1 cellular context compared by ENCODE assay signal in the genomic region with DNA sequence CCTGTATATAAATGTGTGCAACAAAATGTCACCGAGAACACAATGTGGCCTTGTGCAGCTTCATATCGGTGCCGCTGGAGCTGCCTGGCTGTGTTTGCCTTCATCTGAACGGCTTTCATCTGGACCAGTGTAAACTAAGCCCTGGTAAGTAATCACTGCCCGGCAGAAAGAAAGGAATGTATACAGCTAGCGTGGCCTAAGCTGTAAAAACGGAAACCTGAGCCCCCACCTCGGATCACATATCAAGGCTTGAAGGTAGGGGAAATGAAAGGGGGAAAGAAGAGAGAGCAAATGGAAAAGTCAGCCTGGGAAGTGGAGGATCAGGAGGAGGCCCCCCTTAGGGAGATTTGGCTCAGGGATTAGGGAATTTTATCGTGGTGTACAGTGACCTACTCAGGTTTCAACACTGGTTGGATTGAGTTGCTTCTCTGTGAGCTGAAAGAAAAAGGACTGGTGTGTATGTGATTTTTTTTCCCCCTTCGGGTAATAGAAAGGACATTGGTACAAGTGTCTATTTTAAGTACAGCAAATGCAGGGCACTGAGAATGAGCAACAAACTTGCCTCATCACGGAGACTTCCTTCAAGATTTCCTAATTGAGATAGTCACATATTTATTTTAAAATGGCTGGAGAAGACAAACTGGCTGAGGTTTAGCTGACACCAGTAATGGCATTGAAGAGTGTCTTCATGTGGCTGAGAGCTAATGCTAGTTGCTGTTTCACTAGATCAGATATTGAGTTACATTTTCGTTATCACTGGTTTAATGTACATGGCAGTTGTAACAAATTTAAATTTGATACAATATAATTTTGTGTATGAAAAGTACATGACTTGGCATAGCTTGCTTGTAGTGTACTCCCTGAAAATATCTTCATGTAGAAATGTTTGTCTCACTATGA.
A peak's percentile ranks its signal among the peaks of the same experiment; 100 is the strongest.
TF ChIP-seq lines count a peak whose summit lies in the region.

No MANE protein-coding gene starts in this region.

TF ChIP-seq in HepG2, 621 proteins besides CTCF, POLR2A, EP300 and RAD21 (continued from another document and continues in another):
- TF ChIP-seq, protein P1, sequence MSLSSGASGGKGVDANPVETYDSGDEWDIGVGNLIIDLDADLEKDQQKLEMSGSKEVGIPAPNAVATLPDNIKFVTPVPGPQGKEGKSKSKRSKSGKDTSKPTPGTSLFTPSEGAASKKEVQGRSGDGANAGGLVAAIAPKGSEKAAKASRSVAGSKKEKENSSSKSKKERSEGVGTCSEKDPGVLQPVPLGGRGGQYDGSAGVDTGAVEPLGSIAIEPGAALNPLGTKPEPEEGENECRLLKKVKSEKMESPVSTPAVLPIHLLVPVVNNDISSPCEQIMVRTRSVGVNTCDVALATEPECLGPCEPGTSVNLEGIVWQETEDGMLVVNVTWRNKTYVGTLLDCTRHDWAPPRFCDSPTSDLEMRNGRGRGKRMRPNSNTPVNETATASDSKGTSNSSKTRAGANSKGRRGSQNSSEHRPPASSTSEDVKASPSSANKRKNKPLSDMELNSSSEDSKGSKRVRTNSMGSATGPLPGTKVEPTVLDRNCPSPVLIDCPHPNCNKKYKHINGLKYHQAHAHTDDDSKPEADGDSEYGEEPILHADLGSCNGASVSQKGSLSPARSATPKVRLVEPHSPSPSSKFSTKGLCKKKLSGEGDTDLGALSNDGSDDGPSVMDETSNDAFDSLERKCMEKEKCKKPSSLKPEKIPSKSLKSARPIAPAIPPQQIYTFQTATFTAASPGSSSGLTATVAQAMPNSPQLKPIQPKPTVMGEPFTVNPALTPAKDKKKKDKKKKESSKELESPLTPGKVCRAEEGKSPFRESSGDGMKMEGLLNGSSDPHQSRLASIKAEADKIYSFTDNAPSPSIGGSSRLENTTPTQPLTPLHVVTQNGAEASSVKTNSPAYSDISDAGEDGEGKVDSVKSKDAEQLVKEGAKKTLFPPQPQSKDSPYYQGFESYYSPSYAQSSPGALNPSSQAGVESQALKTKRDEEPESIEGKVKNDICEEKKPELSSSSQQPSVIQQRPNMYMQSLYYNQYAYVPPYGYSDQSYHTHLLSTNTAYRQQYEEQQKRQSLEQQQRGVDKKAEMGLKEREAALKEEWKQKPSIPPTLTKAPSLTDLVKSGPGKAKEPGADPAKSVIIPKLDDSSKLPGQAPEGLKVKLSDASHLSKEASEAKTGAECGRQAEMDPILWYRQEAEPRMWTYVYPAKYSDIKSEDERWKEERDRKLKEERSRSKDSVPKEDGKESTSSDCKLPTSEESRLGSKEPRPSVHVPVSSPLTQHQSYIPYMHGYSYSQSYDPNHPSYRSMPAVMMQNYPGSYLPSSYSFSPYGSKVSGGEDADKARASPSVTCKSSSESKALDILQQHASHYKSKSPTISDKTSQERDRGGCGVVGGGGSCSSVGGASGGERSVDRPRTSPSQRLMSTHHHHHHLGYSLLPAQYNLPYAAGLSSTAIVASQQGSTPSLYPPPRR (CRISPR knock-in tag; IDR thresholded peaks at IDR 0.05; ENCODE audit: borderline replicate concordance): peak; percentile 85
- TF ChIP-seq, protein P2, sequence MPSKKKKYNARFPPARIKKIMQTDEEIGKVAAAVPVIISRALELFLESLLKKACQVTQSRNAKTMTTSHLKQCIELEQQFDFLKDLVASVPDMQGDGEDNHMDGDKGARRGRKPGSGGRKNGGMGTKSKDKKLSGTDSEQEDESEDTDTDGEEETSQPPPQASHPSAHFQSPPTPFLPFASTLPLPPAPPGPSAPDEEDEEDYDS (CRISPR knock-in tag; IDR thresholded peaks at IDR 0.05): peak; percentile 68
- TF ChIP-seq ZFX (CRISPR knock-in tag; IDR thresholded peaks at IDR 0.05; ENCODE audit: low read depth) (peak; percentile 69), NCOA1 (CRISPR knock-in tag; IDR thresholded peaks at IDR 0.05) (0 out of 2 replicates have a peak, but pooled peaks have one; percentile 16), RFXAP (CRISPR knock-in tag; IDR thresholded peaks at IDR 0.05; ENCODE audit: borderline replicate concordance) (no peak; the same call in 1 of the 2 replicates), KDM3A (CRISPR knock-in tag; IDR thresholded peaks at IDR 0.05; ENCODE audit: low read depth) (no peak), ZSCAN9 (CRISPR knock-in tag; IDR thresholded peaks at IDR 0.05; ENCODE audit: borderline replicate concordance) (peak; percentile 88; the same call in 1 of the 2 replicates), YEATS2 (CRISPR knock-in tag; IDR thresholded peaks at IDR 0.05; ENCODE audit: borderline replicate concordance) (peak; percentile 68; the same call in 1 of the 2 replicates), SIX1 (CRISPR knock-in tag; IDR thresholded peaks at IDR 0.05; ENCODE audit: borderline replicate concordance) (peak; percentile 99), SOX13 (IDR thresholded peaks at IDR 0.05) (peak; percentile 43; the same call in 1 of the 2 replicates), SOX13 (CRISPR knock-in tag; conservative IDR thresholded peaks at IDR 0.05 in 1 of 2, IDR thresholded peaks at IDR 0.05 in 1 of 2) (peak in 1 of 2 experiments; percentile 87; a peak in 2 of 4 replicates), ZZZ3 (CRISPR knock-in tag; IDR thresholded peaks at IDR 0.05; ENCODE audit: borderline replicate concordance) (no peak), ZNF543 (CRISPR knock-in tag; IDR thresholded peaks at IDR 0.05) (no peak), GABPA (IDR thresholded peaks at IDR 0.05; ENCODE audit: low read depth, low read length) (no peak), GABPA (CRISPR knock-in tag; IDR thresholded peaks at IDR 0.05; ENCODE audit: low read depth) (peak; percentile 31; the same call in 1 of the 2 replicates), ZNF570 (CRISPR knock-in tag; IDR thresholded peaks at IDR 0.05; ENCODE audit: borderline replicate concordance) (no peak), ZNF441 (CRISPR knock-in tag; IDR thresholded peaks at IDR 0.05; ENCODE audit: borderline replicate concordance) (no peak), CHD2 (IDR thresholded peaks at IDR 0.05; ENCODE audit: low read depth, low read length) (no peak), ZFAT (CRISPR knock-in tag; conservative IDR thresholded peaks at IDR 0.05) (no peak), SKI (IDR thresholded peaks at IDR 0.05; ENCODE audit: partially characterized antibody) (peak; percentile 16), ESRRA (CRISPR knock-in tag; IDR thresholded peaks at IDR 0.05; ENCODE audit: low read depth) (no peak), ZNF256 (CRISPR knock-in tag; conservative IDR thresholded peaks at IDR 0.05) (no peak), ZSCAN31 (CRISPR knock-in tag; IDR thresholded peaks at IDR 0.05; ENCODE audit: low read depth) (peak; percentile 59; the same call in 1 of the 2 replicates), TARDBP (CRISPR knock-in tag; IDR thresholded peaks at IDR 0.05) (peak; percentile 87), ZC3H13 (CRISPR knock-in tag; IDR thresholded peaks at IDR 0.05) (no peak), RARA (CRISPR knock-in tag; IDR thresholded peaks at IDR 0.05) (peak; percentile 72), ARHGAP35 (CRISPR knock-in tag; IDR thresholded peaks at IDR 0.05; ENCODE audit: borderline replicate concordance) (no peak), ZNF672 (CRISPR knock-in tag; IDR thresholded peaks at IDR 0.05) (no peak), ZSCAN30 (CRISPR knock-in tag; IDR thresholded peaks at IDR 0.05) (no peak), ZC3H4 (CRISPR knock-in tag; IDR thresholded peaks at IDR 0.05; ENCODE audit: borderline replicate concordance) (no peak), ZBTB38 (CRISPR knock-in tag; IDR thresholded peaks at IDR 0.05) (no peak), GATAD2A (CRISPR knock-in tag; IDR thresholded peaks at IDR 0.05) (peak; percentile 93), ATF7 (IDR thresholded peaks at IDR 0.05) (no peak), ATF7 (CRISPR knock-in tag; IDR thresholded peaks at IDR 0.05) (no peak)
- TF ChIP-seq, protein P3, sequence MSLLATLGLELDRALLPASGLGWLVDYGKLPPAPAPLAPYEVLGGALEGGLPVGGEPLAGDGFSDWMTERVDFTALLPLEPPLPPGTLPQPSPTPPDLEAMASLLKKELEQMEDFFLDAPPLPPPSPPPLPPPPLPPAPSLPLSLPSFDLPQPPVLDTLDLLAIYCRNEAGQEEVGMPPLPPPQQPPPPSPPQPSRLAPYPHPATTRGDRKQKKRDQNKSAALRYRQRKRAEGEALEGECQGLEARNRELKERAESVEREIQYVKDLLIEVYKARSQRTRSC (CRISPR knock-in tag; IDR thresholded peaks at IDR 0.05; ENCODE audit: low read depth): no peak
- TF ChIP-seq, protein P4, sequence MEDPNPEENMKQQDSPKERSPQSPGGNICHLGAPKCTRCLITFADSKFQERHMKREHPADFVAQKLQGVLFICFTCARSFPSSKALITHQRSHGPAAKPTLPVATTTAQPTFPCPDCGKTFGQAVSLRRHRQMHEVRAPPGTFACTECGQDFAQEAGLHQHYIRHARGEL (CRISPR knock-in tag; IDR thresholded peaks at IDR 0.05): no peak
- TF ChIP-seq, protein P5, sequence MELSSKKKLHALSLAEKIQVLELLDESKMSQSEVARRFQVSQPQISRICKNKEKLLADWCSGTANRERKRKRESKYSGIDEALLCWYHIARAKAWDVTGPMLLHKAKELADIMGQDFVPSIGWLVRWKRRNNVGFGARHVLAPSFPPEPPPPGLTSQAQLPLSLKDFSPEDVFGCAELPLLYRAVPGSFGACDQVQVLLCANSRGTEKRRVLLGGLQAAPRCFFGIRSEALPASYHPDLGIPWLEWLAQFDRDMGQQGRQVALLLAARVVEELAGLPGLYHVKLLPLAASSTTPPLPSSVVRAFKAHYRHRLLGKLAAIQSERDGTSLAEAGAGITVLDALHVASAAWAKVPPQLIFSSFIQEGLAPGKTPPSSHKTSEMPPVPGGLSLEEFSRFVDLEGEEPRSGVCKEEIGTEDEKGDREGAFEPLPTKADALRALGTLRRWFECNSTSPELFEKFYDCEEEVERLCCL (CRISPR knock-in tag; IDR thresholded peaks at IDR 0.05; ENCODE audit: borderline replicate concordance): no peak
- TF ChIP-seq, protein P6, sequence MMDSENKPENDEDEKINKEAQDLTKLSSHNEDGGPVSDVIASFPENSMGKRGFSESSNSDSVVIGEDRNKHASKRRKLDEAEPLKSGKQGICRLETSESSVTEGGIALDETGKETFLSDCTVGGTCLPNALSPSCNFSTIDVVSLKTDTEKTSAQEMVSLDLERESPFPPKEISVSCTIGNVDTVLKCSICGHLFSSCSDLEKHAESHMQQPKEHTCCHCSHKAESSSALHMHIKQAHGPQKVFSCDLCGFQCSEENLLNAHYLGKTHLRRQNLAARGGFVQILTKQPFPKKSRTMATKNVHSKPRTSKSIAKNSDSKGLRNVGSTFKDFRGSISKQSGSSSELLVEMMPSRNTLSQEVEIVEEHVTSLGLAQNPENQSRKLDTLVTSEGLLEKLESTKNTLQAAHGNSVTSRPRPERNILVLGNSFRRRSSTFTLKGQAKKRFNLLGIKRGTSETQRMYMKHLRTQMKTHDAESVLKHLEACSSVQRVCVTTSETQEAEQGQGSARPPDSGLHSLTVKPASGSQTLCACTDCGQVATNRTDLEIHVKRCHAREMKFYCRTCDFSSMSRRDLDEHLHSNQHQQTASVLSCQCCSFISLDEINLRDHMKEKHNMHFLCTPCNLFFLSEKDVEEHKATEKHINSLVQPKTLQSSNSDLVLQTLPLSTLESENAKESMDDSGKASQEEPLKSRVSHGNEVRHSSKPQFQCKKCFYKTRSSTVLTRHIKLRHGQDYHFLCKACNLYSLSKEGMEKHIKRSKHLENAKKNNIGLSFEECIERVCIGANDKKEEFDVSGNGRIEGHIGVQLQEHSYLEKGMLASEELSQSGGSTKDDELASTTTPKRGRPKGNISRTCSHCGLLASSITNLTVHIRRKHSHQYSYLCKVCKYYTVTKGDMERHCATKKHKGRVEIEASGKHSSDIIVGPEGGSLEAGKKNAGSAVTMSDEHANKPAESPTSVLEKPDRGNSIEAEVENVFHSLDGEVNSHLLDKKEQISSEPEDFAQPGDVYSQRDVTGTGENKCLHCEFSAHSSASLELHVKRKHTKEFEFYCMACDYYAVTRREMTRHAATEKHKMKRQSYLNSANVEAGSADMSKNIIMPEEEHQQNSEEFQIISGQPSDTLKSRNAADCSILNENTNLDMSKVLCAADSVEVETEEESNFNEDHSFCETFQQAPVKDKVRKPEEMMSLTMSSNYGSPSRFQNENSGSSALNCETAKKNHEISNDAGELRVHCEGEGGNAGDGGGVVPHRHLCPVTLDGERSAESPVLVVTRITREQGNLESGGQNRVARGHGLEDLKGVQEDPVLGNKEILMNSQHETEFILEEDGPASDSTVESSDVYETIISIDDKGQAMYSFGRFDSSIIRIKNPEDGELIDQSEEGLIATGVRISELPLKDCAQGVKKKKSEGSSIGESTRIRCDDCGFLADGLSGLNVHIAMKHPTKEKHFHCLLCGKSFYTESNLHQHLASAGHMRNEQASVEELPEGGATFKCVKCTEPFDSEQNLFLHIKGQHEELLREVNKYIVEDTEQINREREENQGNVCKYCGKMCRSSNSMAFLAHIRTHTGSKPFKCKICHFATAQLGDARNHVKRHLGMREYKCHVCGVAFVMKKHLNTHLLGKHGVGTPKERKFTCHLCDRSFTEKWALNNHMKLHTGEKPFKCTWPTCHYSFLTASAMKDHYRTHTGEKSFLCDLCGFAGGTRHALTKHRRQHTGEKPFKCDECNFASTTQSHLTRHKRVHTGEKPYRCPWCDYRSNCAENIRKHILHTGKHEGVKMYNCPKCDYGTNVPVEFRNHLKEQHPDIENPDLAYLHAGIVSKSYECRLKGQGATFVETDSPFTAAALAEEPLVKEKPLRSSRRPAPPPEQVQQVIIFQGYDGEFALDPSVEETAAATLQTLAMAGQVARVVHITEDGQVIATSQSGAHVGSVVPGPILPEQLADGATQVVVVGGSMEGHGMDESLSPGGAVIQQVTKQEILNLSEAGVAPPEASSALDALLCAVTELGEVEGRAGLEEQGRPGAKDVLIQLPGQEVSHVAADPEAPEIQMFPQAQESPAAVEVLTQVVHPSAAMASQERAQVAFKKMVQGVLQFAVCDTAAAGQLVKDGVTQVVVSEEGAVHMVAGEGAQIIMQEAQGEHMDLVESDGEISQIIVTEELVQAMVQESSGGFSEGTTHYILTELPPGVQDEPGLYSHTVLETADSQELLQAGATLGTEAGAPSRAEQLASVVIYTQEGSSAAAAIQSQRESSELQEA (CRISPR knock-in tag; IDR thresholded peaks at IDR 0.05; ENCODE audit: not compliant biosample characterization): no peak
- TF ChIP-seq, protein P7, sequence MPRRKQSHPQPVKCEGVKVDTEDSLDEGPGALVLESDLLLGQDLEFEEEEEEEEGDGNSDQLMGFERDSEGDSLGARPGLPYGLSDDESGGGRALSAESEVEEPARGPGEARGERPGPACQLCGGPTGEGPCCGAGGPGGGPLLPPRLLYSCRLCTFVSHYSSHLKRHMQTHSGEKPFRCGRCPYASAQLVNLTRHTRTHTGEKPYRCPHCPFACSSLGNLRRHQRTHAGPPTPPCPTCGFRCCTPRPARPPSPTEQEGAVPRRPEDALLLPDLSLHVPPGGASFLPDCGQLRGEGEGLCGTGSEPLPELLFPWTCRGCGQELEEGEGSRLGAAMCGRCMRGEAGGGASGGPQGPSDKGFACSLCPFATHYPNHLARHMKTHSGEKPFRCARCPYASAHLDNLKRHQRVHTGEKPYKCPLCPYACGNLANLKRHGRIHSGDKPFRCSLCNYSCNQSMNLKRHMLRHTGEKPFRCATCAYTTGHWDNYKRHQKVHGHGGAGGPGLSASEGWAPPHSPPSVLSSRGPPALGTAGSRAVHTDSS (CRISPR knock-in tag; conservative IDR thresholded peaks at IDR 0.05): no peak
